8 cellular contexts compared by ENCODE assay signal in genomic region chr1:214602764-214603657, GRCh38. TPM values are rescaled to one million over a fixed set of nuclear protein-coding genes. Genes with fewer than 3 reads are reported as not detected.
DNase-seq lines count a peak whose midpoint lies in the region; ATAC-seq and TF ChIP-seq lines count a peak whose summit lies in the region.

Gene CENPF, plus strand, starts transcription at chr1:214603195. Its CDS starts 10,560 bp downstream, at chr1:214613755.

- WGBS in liver, result 1% methylated on average over 65 of the region's 65 CpGs

- no peaks in the 10 kb centered on the region for H3K27me3 ChIP-seq in liver (ENCODE audit: control insufficient read depth in 4 of 4, insufficient read depth in 4 of 4, low read length in 3 of 4)

- no peaks in the 10 kb centered on the region for H3K9me3 ChIP-seq in liver (ENCODE audit: control insufficient read depth in 4 of 4, low read length in 3 of 4)

- TF ChIP-seq RAD21 in liver (IDR thresholded peaks at IDR 0.05), result peak in 1 of 2 donors; percentile 12

- H3K36me3 ChIP-seq in liver (ENCODE audit: control insufficient read depth in 4 of 4, insufficient read depth in 3 of 4, low read depth in 1 of 4, low read length in 3 of 4), result no peaks in the 10 kb centered on the region

- peak within 1 kb of the TSS; percentile 49 to 76 (median 64) for H3K4me3 ChIP-seq in liver (ENCODE audit: low read depth in 1 of 3, low read length in 3 of 3)

- peaks cover 21% of the 10 kb centered on the region for H3K4me1 Mint-ChIP-seq in CD14-positive monocyte

- intact Hi-C loops in CD14-positive monocyte (cut with micrococcal nuclease), result no loop called here

- TF ChIP-seq CTCF in CD14-positive monocyte (IDR thresholded peaks at IDR 0.05) (no peak), liver (IDR thresholded peaks at IDR 0.05; ENCODE audit: low read depth, low read length, missing input control) (peak; percentile 19)

- peak within 1 kb of the TSS; percentile 94 to 96 for H3K4me3 Mint-ChIP-seq in CD14-positive monocyte

- peak within 1 kb of the TSS in 1 of 2 donors; percentile 21 for H3K9ac ChIP-seq in liver (ENCODE audit: low read depth in 1 of 2, low read length in 2 of 2)

- no peak within 1 kb of the TSS for H3K27ac ChIP-seq in liver (ENCODE audit: low read depth in 1 of 2, low read length in 2 of 2)

- ATAC-seq in GM19351 (IDR thresholded peaks at IDR 0.05; ENCODE audit: unreplicated experiment), result peak; percentile 99
- peak; percentile 99 for ATAC-seq in HG03521 (IDR thresholded peaks at IDR 0.05; ENCODE audit: unreplicated experiment)

- DNase-seq in CD14-positive monocyte (ENCODE audit: low spot score), result peak; percentile 97
- peak; percentile 97 for DNase-seq in NCI-H748 (lab: John Stamatoyannopoulos, UW; ENCODE audit: unreplicated experiment)
- peak; percentile 91 for DNase-seq in activated CD4-positive, alpha-beta T cell treated with anti-CD3 and anti-CD28 coated beads, Interleukin-2, amount 50 U/mL, for 1 hour
- peak; percentile 98 to 99 for DNase-seq in dermis microvascular lymphatic vessel endothelial cell (ENCODE audit: low read depth in 2 of 2)
- DNase-seq in stimulated activated CD4-positive, alpha-beta T cell treated with anti-CD3 and anti-CD28 coated beads, Interleukin-4, amount 100 ng/mL, for 24 hours, result peak; percentile 94

- peak within 1 kb of the TSS; percentile 40 to 92 (median 74) for H3K27ac Mint-ChIP-seq in CD14-positive monocyte

- peaks cover 0 to 12% (median 6%) of the 10 kb centered on the region in 4 donors for H3K4me1 ChIP-seq in liver (ENCODE audit: control insufficient read depth in 4 of 4, insufficient read depth in 4 of 4, low read length in 3 of 4)

- H3K27me3 Mint-ChIP-seq in CD14-positive monocyte (ENCODE audit: low read depth in 3 of 3), result peaks cover 1 to 4% (median 1%) of the 10 kb centered on the region in 3 donors

- H3K9me3 Mint-ChIP-seq in CD14-positive monocyte, result peaks cover 0 to 4% (median 0%) of the 10 kb centered on the region in 7 donors

- H3K36me3 Mint-ChIP-seq in CD14-positive monocyte, result peaks cover 0 to 20% of the 10 kb centered on the region in 2 donors

TF ChIP-seq in liver, 16 proteins besides CTCF, POLR2A, EP300 and RAD21:
- TF ChIP-seq MAX (IDR thresholded peaks at IDR 0.05) (peak; percentile 69), NR2F2 (IDR thresholded peaks at IDR 0.05) (no peak), ATF3 (IDR thresholded peaks at IDR 0.05) (no peak), JUND (IDR thresholded peaks at IDR 0.05) (no peak), HNF4A (conservative IDR thresholded peaks at IDR 0.05) (no peak), SP1 (IDR thresholded peaks at IDR 0.05) (peak; percentile 90), EGR1 (IDR thresholded peaks at IDR 0.05; ENCODE audit: low read depth in 2 of 2) (no peak), FOXA2 (IDR thresholded peaks at IDR 0.05) (no peak), FOXA1 (IDR thresholded peaks at IDR 0.05) (no peak)

RNA-seq across cellular contexts. Expression of gene CENPF, which starts in this region (rescaled TPM):
- under 1 TPM in 1 of 2 donors, not detected in 1; 0.29 TPM for polyA plus RNA-seq in CD14-positive monocyte
- 10.4 and 31.2 TPM in 2 replicates for total RNA-seq in dermis microvascular lymphatic vessel endothelial cell
- 10 to 100 TPM in 1 of 2 donors, under 1 TPM in 1; 0.08 to 47.3 TPM for total RNA-seq in liver
- 1 to 10 TPM; 1.3 to 1.6 TPM for polyA plus RNA-seq in liver

Comparison
In these comparisons a context has a peak if more than half of its experiments do, and no peak if none do; other contexts are left out.
1. Peak in DNase-seq in CD14-positive monocyte; RNA of the gene not detected or under 1 TPM.